Comparison of ENCODE assay signal across 1 cellular context in genomic region chr16:55605756-55606155, GRCh38.
TF ChIP-seq lines count a peak whose summit lies in the region.

No MANE protein-coding gene starts in this region.

TF ChIP-seq in SK-N-SH, 30 proteins besides CTCF, POLR2A, EP300 and RAD21 (continued from another document):
- TF ChIP-seq USF1 (IDR thresholded peaks at IDR 0.05; ENCODE audit: borderline replicate concordance, low read depth): no peak
- TF ChIP-seq PBX3 (IDR thresholded peaks at IDR 0.05): no peak
- no peak for TF ChIP-seq POLR2AphosphoS5 (IDR thresholded peaks at IDR 0.05; ENCODE audit: low read depth, low read length)
- TF ChIP-seq IRF3 (IDR thresholded peaks at IDR 0.05; ENCODE audit: low read depth, low read length): no peak
- TF ChIP-seq TAF1 (IDR thresholded peaks at IDR 0.05; ENCODE audit: borderline replicate concordance, low read depth, low read length): no peak
- no peak for TF ChIP-seq TEAD4 (IDR thresholded peaks at IDR 0.05; ENCODE audit: borderline replicate concordance, insufficient read depth)
- no peak for TF ChIP-seq NRF1 (IDR thresholded peaks at IDR 0.05; ENCODE audit: low read depth, low read length)
- no peak for TF ChIP-seq JUND (IDR thresholded peaks at IDR 0.05)
- no peak for TF ChIP-seq FOXM1 (IDR thresholded peaks at IDR 0.05; ENCODE audit: low read depth)
- TF ChIP-seq GABPA (IDR thresholded peaks at IDR 0.05; ENCODE audit: low read depth): no peak
- no peak for TF ChIP-seq RFX5 (IDR thresholded peaks at IDR 0.05; ENCODE audit: low read length)
- TF ChIP-seq USF2 (IDR thresholded peaks at IDR 0.05; ENCODE audit: borderline replicate concordance, low read depth, low read length): no peak
- no peak for TF ChIP-seq MEF2A (IDR thresholded peaks at IDR 0.05; ENCODE audit: borderline replicate concordance, low read depth)
- no peak for TF ChIP-seq SMC3 (IDR thresholded peaks at IDR 0.05; ENCODE audit: low read depth, low read length)
- no peak for TF ChIP-seq RCOR1 (IDR thresholded peaks at IDR 0.05; ENCODE audit: low read length)
- TF ChIP-seq SIN3A (IDR thresholded peaks at IDR 0.05; ENCODE audit: borderline replicate concordance, low read depth, low read length): no peak
- TF ChIP-seq NFIC (IDR thresholded peaks at IDR 0.05; ENCODE audit: borderline replicate concordance): no peak
